Comparison of ENCODE assay signal across 2 cellular contexts in the genomic region with DNA sequence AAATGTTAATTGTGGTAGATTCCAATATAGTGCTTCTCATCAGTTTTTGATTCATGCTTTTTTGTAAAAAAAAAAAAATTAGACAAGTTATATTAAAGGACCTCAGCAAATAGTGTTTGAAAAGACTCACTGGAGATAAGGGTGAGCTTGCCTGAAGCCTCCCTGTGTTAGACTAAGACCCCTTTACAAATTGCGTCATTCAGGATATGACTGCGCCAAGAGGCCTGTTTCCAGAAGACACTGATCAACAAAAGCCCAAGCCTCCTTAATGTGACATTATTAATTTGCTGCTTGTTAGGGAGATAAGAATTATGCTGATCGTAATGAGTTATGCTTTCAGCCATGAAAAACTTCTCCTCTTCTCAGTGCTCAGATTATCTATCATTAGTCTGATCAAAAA.
TF ChIP-seq lines count a peak whose summit lies in the region.

No MANE protein-coding gene starts in this region.

TF ChIP-seq in IMR-90, 13 proteins besides CTCF, POLR2A, EP300 and RAD21:
- no peak for TF ChIP-seq FOS (IDR thresholded peaks at IDR 0.05; ENCODE audit: low read depth, low read length)
- peak; percentile 33; the same call in 1 of the 2 replicates for TF ChIP-seq CEBPB (IDR thresholded peaks at IDR 0.05; ENCODE audit: low read depth, low read length)
- no peak for TF ChIP-seq RCOR1 (IDR thresholded peaks at IDR 0.05; ENCODE audit: insufficient replicate concordance, low read length)
- TF ChIP-seq, protein P1, sequence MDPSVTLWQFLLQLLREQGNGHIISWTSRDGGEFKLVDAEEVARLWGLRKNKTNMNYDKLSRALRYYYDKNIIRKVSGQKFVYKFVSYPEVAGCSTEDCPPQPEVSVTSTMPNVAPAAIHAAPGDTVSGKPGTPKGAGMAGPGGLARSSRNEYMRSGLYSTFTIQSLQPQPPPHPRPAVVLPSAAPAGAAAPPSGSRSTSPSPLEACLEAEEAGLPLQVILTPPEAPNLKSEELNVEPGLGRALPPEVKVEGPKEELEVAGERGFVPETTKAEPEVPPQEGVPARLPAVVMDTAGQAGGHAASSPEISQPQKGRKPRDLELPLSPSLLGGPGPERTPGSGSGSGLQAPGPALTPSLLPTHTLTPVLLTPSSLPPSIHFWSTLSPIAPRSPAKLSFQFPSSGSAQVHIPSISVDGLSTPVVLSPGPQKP (IDR thresholded peaks at IDR 0.05; ENCODE audit: borderline replicate concordance, low read depth, low read length) = no peak
- TF ChIP-seq, protein P2, sequence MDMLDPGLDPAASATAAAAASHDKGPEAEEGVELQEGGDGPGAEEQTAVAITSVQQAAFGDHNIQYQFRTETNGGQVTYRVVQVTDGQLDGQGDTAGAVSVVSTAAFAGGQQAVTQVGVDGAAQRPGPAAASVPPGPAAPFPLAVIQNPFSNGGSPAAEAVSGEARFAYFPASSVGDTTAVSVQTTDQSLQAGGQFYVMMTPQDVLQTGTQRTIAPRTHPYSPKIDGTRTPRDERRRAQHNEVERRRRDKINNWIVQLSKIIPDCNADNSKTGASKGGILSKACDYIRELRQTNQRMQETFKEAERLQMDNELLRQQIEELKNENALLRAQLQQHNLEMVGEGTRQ (IDR thresholded peaks at IDR 0.05; ENCODE audit: low read depth, low read length) = no peak
- TF ChIP-seq MXI1 (IDR thresholded peaks at IDR 0.05; ENCODE audit: borderline replicate concordance, low read depth, low read length) = no peak
- no peak for TF ChIP-seq MAZ (IDR thresholded peaks at IDR 0.05; ENCODE audit: borderline replicate concordance, low read depth, low read length)
- no peak for TF ChIP-seq SMC3 (IDR thresholded peaks at IDR 0.05; ENCODE audit: low read depth, low read length)
TF ChIP-seq in IMR-90: peak in this region for 1.

TF ChIP-seq in endothelial cell of umbilical vein, 7 proteins besides CTCF, POLR2A, EP300 and RAD21:
- TF ChIP-seq FOS (IDR thresholded peaks at IDR 0.05; ENCODE audit: borderline replicate concordance, insufficient read depth, low read length) (peak; percentile 32), POLR2AphosphoS5 (IDR thresholded peaks at IDR 0.05; ENCODE audit: insufficient read depth, low read depth, low read length) (no peak), MYC (IDR thresholded peaks at IDR 0.05; ENCODE audit: low read depth, low read length) (no peak), EZH2 (IDR thresholded peaks at IDR 0.05; ENCODE audit: borderline replicate concordance, low read depth, low read length, severe bottlenecking) (no peak), JUN (IDR thresholded peaks at IDR 0.05; ENCODE audit: borderline replicate concordance, insufficient read depth, insufficient read length, low read depth) (peak; percentile 34), GATA2 (IDR thresholded peaks at IDR 0.05; ENCODE audit: insufficient read depth, insufficient read length, low read depth, low read length) (peak; percentile 27)
- TF ChIP-seq, protein P3, sequence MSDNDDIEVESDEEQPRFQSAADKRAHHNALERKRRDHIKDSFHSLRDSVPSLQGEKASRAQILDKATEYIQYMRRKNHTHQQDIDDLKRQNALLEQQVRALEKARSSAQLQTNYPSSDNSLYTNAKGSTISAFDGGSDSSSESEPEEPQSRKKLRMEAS (IDR thresholded peaks at IDR 0.05; ENCODE audit: insufficient read depth, insufficient read length) = no peak
